In genomic region chr2:165305391-165306096, GRCh38 we compare ENCODE assay signal across 23 cellular contexts.
DNase-seq lines count a peak whose midpoint lies in the region; ATAC-seq, FAIRE-seq and TF ChIP-seq lines count a peak whose summit lies in the region.
"Had no signal": no experiment of that assay in that cellular context is flagged by ENCODE, and none has a peak within 500 bp of the region (broad histone marks: within the 10 kb centered on the region; RNA-seq: fewer than 3 reads in every experiment).

No MANE protein-coding gene starts in this region.

- H3K36me3 ChIP-seq in H1 (ENCODE audit: control insufficient read depth in 2 of 4, insufficient read depth in 4 of 4, low read length in 3 of 4) = no peaks in the 10 kb centered on the region
- H3K36me3 ChIP-seq in mesenchymal stem cell (ENCODE audit: control insufficient read depth in 1 of 2, insufficient read depth in 2 of 2, low read depth in 1 of 2, low read length in 2 of 2) = peaks cover 0 to 18% of the 10 kb centered on the region in 2 experiments
- H3K36me3 ChIP-seq: HAP-1, ovary, SJSA1, upper lobe of right lung had no signal

- no peak overlapping the region for H4K91ac ChIP-seq in H1 (replicated peaks; ENCODE audit: insufficient read length, low read length)
- H4K91ac ChIP-seq in mesenchymal stem cell (ENCODE audit: low read length) = no peak overlapping the region

- no peak overlapping the region for H4K5ac ChIP-seq in H1 (ENCODE audit: insufficient read length, low read depth, low read length)

- H3K4me1 ChIP-seq in H1 (replicated peaks in 1 of 4; ENCODE audit: control insufficient read depth in 3 of 4, insufficient read depth in 4 of 4, low read length in 3 of 4) (no peaks in the 10 kb centered on the region), mesenchymal stem cell (ENCODE audit: control insufficient read depth, insufficient read depth, low read depth, low read length) (no peaks in the 10 kb centered on the region)
- H3K4me1 ChIP-seq: HAP-1, SJSA1, upper lobe of right lung had no signal

- no peak overlapping the region for H2BK15ac ChIP-seq in H1 (ENCODE audit: low read length)
- no peak overlapping the region for H2BK15ac ChIP-seq in mesenchymal stem cell (ENCODE audit: low read depth, poor library complexity, severe bottlenecking)

- H3K14ac ChIP-seq in H1 (ENCODE audit: insufficient read length) (no peak overlapping the region), mesenchymal stem cell (ENCODE audit: low read length in 2 of 2) (no peak overlapping the region)

- peak overlapping the region; percentile 26; the same call in 1 of the 2 replicates for H2AFZ ChIP-seq in H1 (ENCODE audit: low read length)
- H2AFZ ChIP-seq in mesenchymal stem cell (ENCODE audit: low read depth, low read length) = no peak overlapping the region

- H3K9me3 ChIP-seq in H1 (ENCODE audit: insufficient read depth in 2 of 2, low read depth in 1 of 2, low read length in 1 of 2) (no peaks in the 10 kb centered on the region), mesenchymal stem cell (ENCODE audit: control insufficient read depth, low read length) (no peaks in the 10 kb centered on the region)
- H3K9me3 ChIP-seq: HAP-1, ovary, SJSA1, upper lobe of right lung had no signal

- ATAC-seq in Right ventricle myocardium superior (ENCODE audit: poor library complexity) (no peak), HG02759 (IDR thresholded peaks at IDR 0.05; ENCODE audit: unreplicated experiment) (no peak)
- ATAC-seq: effector memory CD8-positive, alpha-beta T cell; esophagus mucosa; stimulated activated memory B cell treated with anti-CD40 and anti-IgM and Interleukin-4, amounts not matched to agents 10 μg/mL and 1 μg/mL and 100 μg/mL, for 72 hours; upper lobe of right lung had no signal

- FAIRE-seq in H1 (lab: Jason Lieb, UNC) = no peak
- FAIRE-seq: GM12878 had no signal

- H3K4ac ChIP-seq in H1 (replicated peaks; ENCODE audit: insufficient read length, low read depth, low read length) (no peak overlapping the region), mesenchymal stem cell (ENCODE audit: low read depth in 1 of 2, low read length in 2 of 2) (no peak overlapping the region)

- H2AK5ac ChIP-seq in H1 (ENCODE audit: low read depth, low read length) = no peak overlapping the region
- no peak overlapping the region for H2AK5ac ChIP-seq in mesenchymal stem cell (ENCODE audit: low read length, severe bottlenecking)

- H3K23ac ChIP-seq in H1 (ENCODE audit: insufficient read length) (no peak overlapping the region), mesenchymal stem cell (ENCODE audit: low read length in 2 of 2) (no peak overlapping the region)

- POLR2A ChIA-PET in H1 (lab: Charles Lee; ENCODE audit: partially characterized antibody) = no interaction called here

- H3K27ac ChIP-seq in H1 (ENCODE audit: low read depth, low read length) = no peak overlapping the region
- no peak overlapping the region for H3K27ac ChIP-seq in mesenchymal stem cell (ENCODE audit: low read length, poor library complexity, severe bottlenecking)
- H3K27ac ChIP-seq: ovary, SJSA1, skin epidermis, upper lobe of right lung had no signal

- H3K79me1 ChIP-seq in H1 (ENCODE audit: low read depth, low read length) (no peaks in the 10 kb centered on the region), mesenchymal stem cell (replicated peaks; ENCODE audit: low read length, poor library complexity, severe bottlenecking) (peaks cover 5% of the 10 kb centered on the region)

- H4K8ac ChIP-seq in H1 (ENCODE audit: extremely low read depth, insufficient read depth, low read length) = no peak overlapping the region
- H4K8ac ChIP-seq in mesenchymal stem cell (ENCODE audit: low read length) = no peak overlapping the region

- H2BK120ac ChIP-seq in H1 (replicated peaks; ENCODE audit: low read depth, low read length) = no peak overlapping the region
- no peak overlapping the region for H2BK120ac ChIP-seq in mesenchymal stem cell (ENCODE audit: low read depth, low read length)

- H3K4me3 ChIP-seq in H1 (ENCODE audit: extremely low read depth in 1 of 4, insufficient read depth in 2 of 4, low read depth in 3 of 4, low read length in 4 of 4) = no peak overlapping the region
- no peak overlapping the region for H3K4me3 ChIP-seq in mesenchymal stem cell (ENCODE audit: insufficient read depth in 1 of 2, low read depth in 1 of 2, low read length in 2 of 2)
- H3K4me3 ChIP-seq: GM12878, HAP-1, ovary, SJSA1, skin epidermis, upper lobe of right lung had no signal

- TF ChIP-seq EP300 in H1 (IDR thresholded peaks at IDR 0.05; ENCODE audit: borderline replicate concordance in 1 of 2, low read depth in 2 of 2, low read length in 2 of 2) = no peak

- no peak overlapping the region for H3K56ac ChIP-seq in H1 (replicated peaks; ENCODE audit: insufficient read length, low read depth, low read length)

- TF ChIP-seq POLR2A in H1 (IDR thresholded peaks at IDR 0.05; ENCODE audit: control extremely low read depth in 1 of 2, low read depth in 2 of 2, low read length in 2 of 2) = no peak

- intact Hi-C loops in Right ventricle myocardium superior (cut with DNase I) = no loop called here

- TF ChIP-seq RAD21 in H1 (IDR thresholded peaks at IDR 0.05 in 1 of 2, conservative IDR thresholded peaks at IDR 0.05 in 1 of 2; ENCODE audit: low read depth in 2 of 2, low read length in 2 of 2) = no peak

- no peak overlapping the region for H2BK12ac ChIP-seq in H1 (ENCODE audit: low read depth, low read length)
- H2BK12ac ChIP-seq in mesenchymal stem cell (ENCODE audit: low read length in 2 of 2) = no peak overlapping the region

- H2BK20ac ChIP-seq in H1 (ENCODE audit: low read length) = no peak overlapping the region

- no peaks in the 10 kb centered on the region for H4K20me1 ChIP-seq in H1 (replicated peaks in 1 of 2; ENCODE audit: control insufficient read depth in 1 of 2, insufficient read depth in 2 of 2, low read length in 2 of 2)

- 94% methylated on average over 3 of the region's 3 CpGs; no CpG with 5 or more reads in 1 of the 2 experiments for WGBS in H1 (ENCODE audit: extremely low coverage in 1 of 2, insufficient coverage in 1 of 2, insufficient read length in 1 of 2, insufficient replicate concordance in 2 of 2, low coverage in 1 of 2, low lambda C conversion rate in 2 of 2, missing lambda C conversion rate in 1 of 2), 2 experiments
- 32% methylated on average over 3 of the region's 3 CpGs for WGBS in mesenchymal stem cell

- peak; percentile 50 for DNase-seq in A172 (ENCODE audit: low spot score)
- peak; percentile 44 for DNase-seq in OCI-M1 (lab: John Stamatoyannopoulos, UW)
- no peak for DNase-seq in H1 (ENCODE audit: low read depth in 1 of 2, low spot score in 2 of 2)
- DNase-seq in mesenchymal stem cell = peak; percentile 2
- DNase-seq in NCI-H510A treated with DMSO at 0.1 percent for 48 hours (lab: John Stamatoyannopoulos, UW) = no peak
- DNase-seq in HT-29 (ENCODE audit: low spot score) = no peak
- DNase-seq in Right ventricle myocardium superior = no peak
- DNase-seq: 8988T; activated CD4-positive, alpha-beta T cell treated with anti-CD3 and anti-CD28 coated beads for 48 hours; activated effector memory CD4-positive, alpha-beta T cell treated with Interleukin-2 at 50 U/mL for 16 hours; anterior cingulate cortex; central memory CD4-positive, alpha-beta T cell; effector memory CD8-positive, alpha-beta T cell; NCI-H446 treated with DMSO at 0.1 percent for 48 hours; ovary; upper lobe of right lung had no signal

- no peak overlapping the region for H3K4me2 ChIP-seq in H1 (ENCODE audit: insufficient read depth in 1 of 2, low read depth in 2 of 2, low read length in 2 of 2)
- no peak overlapping the region for H3K4me2 ChIP-seq in mesenchymal stem cell (ENCODE audit: low read length, poor library complexity, severe bottlenecking)

- no peak overlapping the region for H3K9ac ChIP-seq in H1 (replicated peaks in 1 of 4; ENCODE audit: extremely low read depth in 1 of 4, low read depth in 3 of 4, low read length in 3 of 4)
- H3K9ac ChIP-seq in mesenchymal stem cell (ENCODE audit: low read length) = no peak overlapping the region

- H2BK5ac ChIP-seq in H1 (ENCODE audit: low read depth, low read length) (no peak overlapping the region), mesenchymal stem cell (ENCODE audit: low read depth, low read length, poor library complexity, severe bottlenecking) (no peak overlapping the region)

- CTCF ChIA-PET in H1 (lab: Charles Lee; ENCODE audit: partially characterized antibody) = interaction anchor here (1.0 to 1.4 kb wide), 3 partner anchors 10 to 74 kb away, joined by 3 to 5 read pairs (median 4); partner anchors contain the start of gene SCN2A

- H3K23me2 ChIP-seq in H1 (ENCODE audit: low read depth, low read length) = no peaks in the 10 kb centered on the region; the same call in 1 of the 2 replicates

- H3K18ac ChIP-seq in H1 (ENCODE audit: extremely low read depth, low read length) (no peak overlapping the region), mesenchymal stem cell (ENCODE audit: low read depth in 1 of 2, low read length in 2 of 2) (no peak overlapping the region)

- no peak for TF ChIP-seq CTCF in H1 (IDR thresholded peaks at IDR 0.05; ENCODE audit: control extremely low read depth in 1 of 3, insufficient read depth in 1 of 3, low read depth in 1 of 3, low read length in 3 of 3)

- H3K79me2 ChIP-seq in H1 (ENCODE audit: control insufficient read depth in 1 of 2, insufficient read depth in 2 of 2, low read length in 2 of 2) = no peaks in the 10 kb centered on the region

- H3K27me3 ChIP-seq in H1 (replicated peaks in 1 of 4; ENCODE audit: control insufficient read depth in 3 of 4, extremely low read depth in 1 of 4, insufficient read depth in 3 of 4, low read length in 3 of 4) (peaks cover 0 to 1% (median 0%) of the 10 kb centered on the region in 4 experiments; a peak in 1 of 7 replicates), mesenchymal stem cell (ENCODE audit: control insufficient read depth in 1 of 2, insufficient read depth in 1 of 2, low read length in 2 of 2) (no peaks in the 10 kb centered on the region)
- H3K27me3 ChIP-seq: ovary, SJSA1, upper lobe of right lung had no signal

TF ChIP-seq in H1, 55 proteins besides CTCF, POLR2A, EP300 and RAD21 (continues in another document):
- TF ChIP-seq SRF (IDR thresholded peaks at IDR 0.05; ENCODE audit: low read depth, low read length) (no peak), EGR1 (IDR thresholded peaks at IDR 0.05; ENCODE audit: borderline replicate concordance, low read depth, low read length) (no peak), TAF1 (IDR thresholded peaks at IDR 0.05; ENCODE audit: low read depth, low read length) (no peak), ATF3 (IDR thresholded peaks at IDR 0.05; ENCODE audit: insufficient read depth, low read depth, low read length) (no peak)

Comparison
In these comparisons a context has a peak if more than half of its experiments do, and no peak if none do; other contexts are left out.
1. DNase-seq: peak in A172 (single experiment), OCI-M1 (single experiment) and mesenchymal stem cell (single experiment); none in H1 (0 of 2), NCI-H510A treated with DMSO at 0.1 percent for 48 hours (single experiment), HT-29 (single experiment) and Right ventricle myocardium superior (single experiment).